ENCODE assay signal across 9 cellular contexts in the genomic region with DNA sequence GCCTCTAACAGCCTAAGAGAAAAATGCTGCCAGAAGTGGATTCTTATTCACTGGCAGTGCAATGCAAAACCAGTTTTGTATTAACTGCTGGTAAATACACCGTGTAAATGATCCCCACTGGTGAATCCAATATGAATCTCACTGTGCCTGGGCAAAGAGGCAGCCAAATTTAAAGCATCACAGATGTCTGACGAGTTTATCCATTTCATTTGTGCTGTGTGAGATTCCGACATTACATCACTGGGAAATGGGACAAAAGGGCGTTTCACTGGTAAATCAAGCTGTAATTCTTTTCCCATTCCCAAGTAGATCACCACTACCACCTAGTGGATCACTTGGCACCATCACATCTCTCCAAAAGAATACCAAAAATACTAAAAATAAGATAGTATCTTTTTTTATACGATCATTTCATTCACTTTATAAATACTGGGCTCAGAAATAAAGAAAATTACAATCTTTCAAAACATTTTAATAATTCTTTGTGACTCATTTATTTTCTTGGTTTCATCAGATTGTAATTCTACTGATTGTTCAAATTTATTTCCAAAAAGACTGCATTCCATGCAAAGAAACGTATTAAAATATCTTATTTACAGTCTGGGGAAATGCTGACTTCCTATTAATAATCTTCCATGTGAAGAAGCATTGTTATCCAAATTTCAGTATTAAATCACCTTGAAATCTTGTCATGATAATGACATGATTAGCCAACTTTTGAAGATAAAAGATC.
DNase-seq lines count a peak whose midpoint lies in the region; ATAC-seq and TF ChIP-seq lines count a peak whose summit lies in the region.
"Had no signal": no experiment of that assay in that cellular context is flagged by ENCODE, and none has a peak within 500 bp of the region (broad histone marks: within the 10 kb centered on the region; RNA-seq: fewer than 3 reads in every experiment).

No MANE protein-coding gene starts in this region.

- H3K27me3 ChIP-seq in mammary epithelial cell (ENCODE audit: insufficient read depth, low read length) (no peaks in the 10 kb centered on the region), lower lobe of right lung (ENCODE audit: low read depth) (no peaks in the 10 kb centered on the region)

- H3K27ac ChIP-seq in C4-2B (no peak overlapping the region), mammary epithelial cell (ENCODE audit: insufficient read depth, low read depth, low read length) (no peak overlapping the region), lower lobe of right lung (no peak overlapping the region)

- TF ChIP-seq CTCF in C4-2B (conservative IDR thresholded peaks at IDR 0.05) (peak; percentile 82), mammary epithelial cell (conservative IDR thresholded peaks at IDR 0.05 in 1 of 2, IDR thresholded peaks at IDR 0.05 in 1 of 2; ENCODE audit: extremely low read depth in 1 of 2, insufficient read depth in 1 of 2, low read depth in 1 of 2, low read length in 2 of 2) (peak; percentile 60 to 74), lower lobe of right lung (IDR thresholded peaks at IDR 0.05) (peak; percentile 27)

- no peak overlapping the region for H3K9ac ChIP-seq in mammary epithelial cell (ENCODE audit: insufficient read depth, low read length)

- CTCF ChIA-PET in mammary epithelial cell (lab: Charles Lee; ENCODE audit: low non-redundant PET) = no interaction called here

- H3K4me3 ChIP-seq in mammary epithelial cell (replicated peaks in 1 of 3; ENCODE audit: insufficient read depth in 1 of 3, low read depth in 2 of 3, low read length in 3 of 3) = no peak overlapping the region
- no peak overlapping the region for H3K4me3 ChIP-seq in lower lobe of right lung

- DNase-seq in LHCN-M2 (ENCODE audit: low read depth) (peak; percentile 74), mammary epithelial cell (peak; percentile 50), lower lobe of right lung (no peak), OCI-M2 (lab: John Stamatoyannopoulos, UW; ENCODE audit: unreplicated experiment) (no peak)
- DNase-seq: left cardiac atrium had no signal

- H3K4me1 ChIP-seq in mammary epithelial cell (ENCODE audit: insufficient read depth, low read length) = no peaks in the 10 kb centered on the region
- no peaks in the 10 kb centered on the region for H3K4me1 ChIP-seq in lower lobe of right lung

- intact Hi-C loops in mammary epithelial cell (cut with micrococcal nuclease) = loop anchor here (5.0 kb wide), 1 partner anchor 1338 kb away; no protein-coding TSS in a partner anchor
- intact Hi-C loops in lower lobe of right lung (cut with DNase I) = no loop called here

- no TSS peak for BruUV-seq in mammary epithelial cell (replicated peaks; lab: Mats Ljungman, UMichigan)

- WGBS in mammary epithelial cell (ENCODE audit: low coverage, missing lambda C conversion rate) = 19% methylated on average over 6 of the region's 6 CpGs

- no peaks in the 10 kb centered on the region for H4K20me1 ChIP-seq in mammary epithelial cell (ENCODE audit: insufficient read depth, low read length)

- in situ Hi-C loops in mammary epithelial cell (cut with MboI; ENCODE audit: low sequenced_read_pairs in 2 of 2) = loop anchor here in 1 of 2 donors (25.0 kb wide), 1 partner anchor 1333 kb away; no protein-coding TSS in a partner anchor

- H3K9me3 ChIP-seq in mammary epithelial cell (replicated peaks; ENCODE audit: insufficient read depth, low read length) (no peaks in the 10 kb centered on the region), lower lobe of right lung (no peaks in the 10 kb centered on the region)

- H3K4me2 ChIP-seq in mammary epithelial cell (ENCODE audit: insufficient read depth, low read depth, low read length) = no peak overlapping the region

- ATAC-seq in lower lobe of right lung (peak in 1 of 2 donors; percentile 21), GM21423 (IDR thresholded peaks at IDR 0.05; ENCODE audit: unreplicated experiment) (no peak), HG03280 (IDR thresholded peaks at IDR 0.05; ENCODE audit: unreplicated experiment) (no peak), GM21717 (IDR thresholded peaks at IDR 0.05; ENCODE audit: unreplicated experiment) (no peak)

- H3K36me3 ChIP-seq in mammary epithelial cell (ENCODE audit: insufficient read depth, low read length) (no peaks in the 10 kb centered on the region), lower lobe of right lung (no peaks in the 10 kb centered on the region)

- dilution Hi-C loops in mammary epithelial cell (cut with HindIII; ENCODE audit: low sequenced_read_pairs) = no loop called here

- peak overlapping the region; percentile 60 for H2AFZ ChIP-seq in mammary epithelial cell (ENCODE audit: low read depth, low read length)

- H3K79me2 ChIP-seq in mammary epithelial cell (ENCODE audit: insufficient read depth, low read length) = no peaks in the 10 kb centered on the region

Comparison
In these comparisons a context has a peak if more than half of its experiments do, and no peak if none do; other contexts are left out.
1. CTCF ChIP-seq: peak in every context shown above with its lines; median percentile 82 in C4-2B; 67 in mammary epithelial cell; 27 in lower lobe of right lung.
2. DNase-seq: peak in LHCN-M2 (single experiment) and mammary epithelial cell (single experiment); none in lower lobe of right lung (single experiment) and OCI-M2 (single experiment).